In the genomic region with DNA sequence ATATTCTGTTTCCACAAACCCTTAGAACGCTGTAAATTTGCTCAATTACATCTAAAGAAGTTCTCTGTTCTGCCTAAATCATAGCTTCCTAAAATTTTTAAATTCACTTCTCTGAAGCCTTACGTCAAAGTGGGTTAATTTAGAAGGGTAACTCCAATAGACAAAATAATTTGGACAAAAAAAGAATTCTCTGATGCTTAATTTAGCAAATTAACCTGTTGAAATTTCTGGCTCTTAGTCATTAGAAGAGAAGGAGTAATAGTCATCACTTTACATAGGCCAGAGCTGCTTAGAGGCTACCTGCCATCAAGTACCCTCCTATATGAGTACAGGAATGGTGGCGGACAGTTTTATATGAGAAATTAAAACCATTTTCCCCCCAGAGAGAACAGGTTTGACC, we compare ENCODE assay signal across 1 cellular context.
A peak's percentile ranks its signal among the peaks of the same experiment; 100 is the strongest.
TF ChIP-seq lines count a peak whose summit lies in the region.

No MANE protein-coding gene starts in this region.

TF ChIP-seq in GM12878, 131 proteins besides CTCF, POLR2A, EP300 and RAD21 (continued from another document):
- TF ChIP-seq, protein P1, sequence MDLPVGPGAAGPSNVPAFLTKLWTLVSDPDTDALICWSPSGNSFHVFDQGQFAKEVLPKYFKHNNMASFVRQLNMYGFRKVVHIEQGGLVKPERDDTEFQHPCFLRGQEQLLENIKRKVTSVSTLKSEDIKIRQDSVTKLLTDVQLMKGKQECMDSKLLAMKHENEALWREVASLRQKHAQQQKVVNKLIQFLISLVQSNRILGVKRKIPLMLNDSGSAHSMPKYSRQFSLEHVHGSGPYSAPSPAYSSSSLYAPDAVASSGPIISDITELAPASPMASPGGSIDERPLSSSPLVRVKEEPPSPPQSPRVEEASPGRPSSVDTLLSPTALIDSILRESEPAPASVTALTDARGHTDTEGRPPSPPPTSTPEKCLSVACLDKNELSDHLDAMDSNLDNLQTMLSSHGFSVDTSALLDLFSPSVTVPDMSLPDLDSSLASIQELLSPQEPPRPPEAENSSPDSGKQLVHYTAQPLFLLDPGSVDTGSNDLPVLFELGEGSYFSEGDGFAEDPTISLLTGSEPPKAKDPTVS (IDR thresholded peaks at IDR 0.05; ENCODE audit: low read depth, low read length), result no peak
- TF ChIP-seq, protein P2, sequence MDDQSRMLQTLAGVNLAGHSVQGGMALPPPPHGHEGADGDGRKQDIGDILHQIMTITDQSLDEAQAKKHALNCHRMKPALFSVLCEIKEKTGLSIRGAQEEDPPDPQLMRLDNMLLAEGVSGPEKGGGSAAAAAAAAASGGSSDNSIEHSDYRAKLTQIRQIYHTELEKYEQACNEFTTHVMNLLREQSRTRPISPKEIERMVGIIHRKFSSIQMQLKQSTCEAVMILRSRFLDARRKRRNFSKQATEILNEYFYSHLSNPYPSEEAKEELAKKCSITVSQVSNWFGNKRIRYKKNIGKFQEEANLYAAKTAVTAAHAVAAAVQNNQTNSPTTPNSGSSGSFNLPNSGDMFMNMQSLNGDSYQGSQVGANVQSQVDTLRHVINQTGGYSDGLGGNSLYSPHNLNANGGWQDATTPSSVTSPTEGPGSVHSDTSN (IDR thresholded peaks at IDR 0.05; ENCODE audit: insufficient replicate concordance, low read depth, low read length), result no peak
- peak; percentile 30; the same call in 1 of the 2 replicates for TF ChIP-seq FOXM1 (IDR thresholded peaks at IDR 0.05; ENCODE audit: low read depth, low read length)
- TF ChIP-seq JUNB (IDR thresholded peaks at IDR 0.05), result peak; percentile 52
- TF ChIP-seq, protein P3, sequence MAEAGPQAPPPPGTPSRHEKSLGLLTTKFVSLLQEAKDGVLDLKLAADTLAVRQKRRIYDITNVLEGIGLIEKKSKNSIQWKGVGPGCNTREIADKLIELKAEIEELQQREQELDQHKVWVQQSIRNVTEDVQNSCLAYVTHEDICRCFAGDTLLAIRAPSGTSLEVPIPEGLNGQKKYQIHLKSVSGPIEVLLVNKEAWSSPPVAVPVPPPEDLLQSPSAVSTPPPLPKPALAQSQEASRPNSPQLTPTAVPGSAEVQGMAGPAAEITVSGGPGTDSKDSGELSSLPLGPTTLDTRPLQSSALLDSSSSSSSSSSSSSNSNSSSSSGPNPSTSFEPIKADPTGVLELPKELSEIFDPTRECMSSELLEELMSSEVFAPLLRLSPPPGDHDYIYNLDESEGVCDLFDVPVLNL (IDR thresholded peaks at IDR 0.05; ENCODE audit: low read depth, low read length), result no peak
TF ChIP-seq in GM12878: peak in this region for 3.
